ENCODE assay signal across 1 cellular context in genomic region chr10:59991117-59991516, GRCh38.
TF ChIP-seq lines count a peak whose summit lies in the region.

No MANE protein-coding gene starts in this region.

TF ChIP-seq in HCT116, 20 proteins besides CTCF, POLR2A, EP300 and RAD21 (continued from another document):
- TF ChIP-seq, protein P1, sequence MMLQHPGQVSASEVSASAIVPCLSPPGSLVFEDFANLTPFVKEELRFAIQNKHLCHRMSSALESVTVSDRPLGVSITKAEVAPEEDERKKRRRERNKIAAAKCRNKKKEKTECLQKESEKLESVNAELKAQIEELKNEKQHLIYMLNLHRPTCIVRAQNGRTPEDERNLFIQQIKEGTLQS (IDR thresholded peaks at IDR 0.05): no peak
- no peak for TF ChIP-seq EGR1 (IDR thresholded peaks at IDR 0.05; ENCODE audit: low read depth)
